ENCODE assay signal across 8 cellular contexts in genomic region chr12:121801601-121802484, GRCh38.
DNase-seq lines count a peak whose midpoint lies in the region; ATAC-seq and TF ChIP-seq lines count a peak whose summit lies in the region.

No MANE protein-coding gene starts in this region.

- peaks cover 15% of the 10 kb centered on the region for H3K36me3 ChIP-seq in BLaER1
- peaks cover 27% of the 10 kb centered on the region for H3K36me3 ChIP-seq in RWPE2 (ENCODE audit: low read depth)
- no peaks in the 10 kb centered on the region for H3K36me3 ChIP-seq in brain microvascular endothelial cell (replicated peaks)

- peak overlapping the region; percentile 100 for H3K9ac ChIP-seq in BLaER1

- H3K4me3 Mint-ChIP-seq in stimulated activated naive CD8-positive, alpha-beta T cell treated with anti-CD3 and anti-CD28 coated beads, Interleukin-15, Interleukin-2, amounts not matched to agents 100 ng/mL and 50 ng/mL, for 24 hours = peak overlapping the region; percentile 88

- H3K27ac ChIP-seq in BLaER1 = peak overlapping the region; percentile 100
- H3K27ac ChIP-seq in HL-60 (replicated peaks) = peak overlapping the region; percentile 98
- H3K27ac ChIP-seq in RWPE2 (ENCODE audit: poor library complexity, severe bottlenecking) = peak overlapping the region; percentile 100
- peak overlapping the region; percentile 97 for H3K27ac ChIP-seq in brain microvascular endothelial cell

- no peaks in the 10 kb centered on the region for H3K27me3 ChIP-seq in BLaER1
- no peaks in the 10 kb centered on the region for H3K27me3 ChIP-seq in HL-60 (ENCODE audit: insufficient read depth, poor library complexity, severe bottlenecking)
- no peaks in the 10 kb centered on the region for H3K27me3 ChIP-seq in RWPE2 (ENCODE audit: insufficient read depth, poor library complexity, severe bottlenecking)
- no peaks in the 10 kb centered on the region for H3K27me3 ChIP-seq in brain microvascular endothelial cell (replicated peaks)

- H3K4me1 Mint-ChIP-seq in stimulated activated naive CD8-positive, alpha-beta T cell treated with anti-CD3 and anti-CD28 coated beads, Interleukin-15, Interleukin-2, amounts not matched to agents 100 ng/mL and 50 ng/mL, for 24 hours (ENCODE audit: low read depth) = peaks cover 43% of the 10 kb centered on the region

- no peak for TF ChIP-seq CTCF in HL-60 (IDR thresholded peaks at IDR 0.05; ENCODE audit: insufficient read depth, low read length)
- TF ChIP-seq CTCF in RWPE2 (IDR thresholded peaks at IDR 0.05; ENCODE audit: poor library complexity, severe bottlenecking) = no peak
- no peak for TF ChIP-seq CTCF in brain microvascular endothelial cell (IDR thresholded peaks at IDR 0.05; ENCODE audit: low read depth, low read length, missing control alignments)

- H3K9me3 Mint-ChIP-seq in stimulated activated naive CD8-positive, alpha-beta T cell treated with anti-CD3 and anti-CD28 coated beads, Interleukin-15, Interleukin-2, amounts not matched to agents 100 ng/mL and 50 ng/mL, for 24 hours = no peaks in the 10 kb centered on the region

- no peaks in the 10 kb centered on the region for H3K9me3 ChIP-seq in BLaER1
- H3K9me3 ChIP-seq in RWPE2 (ENCODE audit: severe bottlenecking) = no peaks in the 10 kb centered on the region

- H3K27me3 Mint-ChIP-seq in stimulated activated naive CD8-positive, alpha-beta T cell treated with anti-CD3 and anti-CD28 coated beads, Interleukin-15, Interleukin-2, amounts not matched to agents 100 ng/mL and 50 ng/mL, for 24 hours = no peaks in the 10 kb centered on the region

- H3K4me2 ChIP-seq in BLaER1 = peak overlapping the region; percentile 93

- peaks cover 32% of the 10 kb centered on the region for H3K36me3 Mint-ChIP-seq in stimulated activated naive CD8-positive, alpha-beta T cell treated with anti-CD3 and anti-CD28 coated beads, Interleukin-15, Interleukin-2, amounts not matched to agents 100 ng/mL and 50 ng/mL, for 24 hours (ENCODE audit: low read depth)

- H4K20me1 ChIP-seq in BLaER1 = peaks cover 38% of the 10 kb centered on the region

- in situ Hi-C loops in brain microvascular endothelial cell (cut with HindIII; ENCODE audit: low pct_ligation_motif_present, low sequenced_read_pairs) = no loop called here

- H3K4me3 ChIP-seq in BLaER1 (peak overlapping the region; percentile 96), HL-60 (replicated peaks; ENCODE audit: insufficient read depth, low read length) (peak overlapping the region; percentile 46), RWPE2 (ENCODE audit: severe bottlenecking) (peak overlapping the region; percentile 94), brain microvascular endothelial cell (ENCODE audit: low read depth, low read length) (peak overlapping the region; percentile 68)

- peak in 1 of 2 experiments; percentile 54 for DNase-seq in HL-60 (ENCODE audit: low read depth in 1 of 2, low spot score in 1 of 2)
- no peak for DNase-seq in RWPE2 (ENCODE audit: low spot score)
- DNase-seq in brain microvascular endothelial cell = no peak
- peak; percentile 51 for DNase-seq in kidney glomerular epithelial cell (lab: John Stamatoyannopoulos, UW)

- H3K27ac Mint-ChIP-seq in stimulated activated naive CD8-positive, alpha-beta T cell treated with anti-CD3 and anti-CD28 coated beads, Interleukin-15, Interleukin-2, amounts not matched to agents 100 ng/mL and 50 ng/mL, for 24 hours = peak overlapping the region; percentile 98

- H3K4me1 ChIP-seq in BLaER1 = peaks cover 32% of the 10 kb centered on the region
- peaks cover 32% of the 10 kb centered on the region for H3K4me1 ChIP-seq in RWPE2 (ENCODE audit: insufficient read depth, poor library complexity, severe bottlenecking)

- ATAC-seq in RWPE2 (ENCODE audit: low read depth) (no peak), HG02588 (IDR thresholded peaks at IDR 0.05; ENCODE audit: unreplicated experiment) (no peak), HG02798 (IDR thresholded peaks at IDR 0.05; ENCODE audit: poor library complexity, unreplicated experiment) (no peak)

Comparison
In these comparisons a context has a peak if more than half of its experiments do, and no peak if none do; other contexts are left out.
1. H3K4me3 ChIP-seq: peak in every context shown above with its lines; median percentile 96 in BLaER1; 94 in RWPE2; 68 in brain microvascular endothelial cell; 46 in HL-60.